Comparison of ENCODE assay signal across 2 cellular contexts in genomic region chr20:64036346-64037198, GRCh38.
A peak's percentile ranks its signal among the peaks of the same experiment; 100 is the strongest.
TF ChIP-seq lines count a peak whose summit lies in the region.

No MANE protein-coding gene starts in this region.

TF ChIP-seq in WTC11, 78 proteins besides CTCF, POLR2A, EP300 and RAD21:
- TF ChIP-seq SP1 (CRISPR knock-in tag; conservative IDR thresholded peaks at IDR 0.05) (no peak), NFE2L1 (CRISPR knock-in tag; IDR thresholded peaks at IDR 0.05) (peak; percentile 41; the same call in 1 of the 2 replicates), ZNF317 (CRISPR knock-in tag; IDR thresholded peaks at IDR 0.05; ENCODE audit: borderline replicate concordance, low read depth) (no peak)
- TF ChIP-seq, protein P1, sequence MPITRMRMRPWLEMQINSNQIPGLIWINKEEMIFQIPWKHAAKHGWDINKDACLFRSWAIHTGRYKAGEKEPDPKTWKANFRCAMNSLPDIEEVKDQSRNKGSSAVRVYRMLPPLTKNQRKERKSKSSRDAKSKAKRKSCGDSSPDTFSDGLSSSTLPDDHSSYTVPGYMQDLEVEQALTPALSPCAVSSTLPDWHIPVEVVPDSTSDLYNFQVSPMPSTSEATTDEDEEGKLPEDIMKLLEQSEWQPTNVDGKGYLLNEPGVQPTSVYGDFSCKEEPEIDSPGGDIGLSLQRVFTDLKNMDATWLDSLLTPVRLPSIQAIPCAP (CRISPR knock-in tag; IDR thresholded peaks at IDR 0.05), result no peak

TF ChIP-seq in endothelial cell of umbilical vein, 7 proteins besides CTCF, POLR2A, EP300 and RAD21:
- TF ChIP-seq MYC (IDR thresholded peaks at IDR 0.05; ENCODE audit: low read depth, low read length) (no peak), EZH2 (IDR thresholded peaks at IDR 0.05; ENCODE audit: borderline replicate concordance, low read depth, low read length, severe bottlenecking) (no peak), GATA2 (IDR thresholded peaks at IDR 0.05; ENCODE audit: insufficient read depth, insufficient read length, low read depth, low read length) (no peak), POLR2AphosphoS5 (IDR thresholded peaks at IDR 0.05; ENCODE audit: insufficient read depth, low read depth, low read length) (no peak), FOS (IDR thresholded peaks at IDR 0.05; ENCODE audit: borderline replicate concordance, insufficient read depth, low read length) (no peak), JUN (IDR thresholded peaks at IDR 0.05; ENCODE audit: borderline replicate concordance, insufficient read depth, insufficient read length, low read depth) (no peak)
- TF ChIP-seq, protein P2, sequence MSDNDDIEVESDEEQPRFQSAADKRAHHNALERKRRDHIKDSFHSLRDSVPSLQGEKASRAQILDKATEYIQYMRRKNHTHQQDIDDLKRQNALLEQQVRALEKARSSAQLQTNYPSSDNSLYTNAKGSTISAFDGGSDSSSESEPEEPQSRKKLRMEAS (IDR thresholded peaks at IDR 0.05; ENCODE audit: insufficient read depth, insufficient read length), result no peak
